ENCODE assay signal across 2 cellular contexts in the genomic region with DNA sequence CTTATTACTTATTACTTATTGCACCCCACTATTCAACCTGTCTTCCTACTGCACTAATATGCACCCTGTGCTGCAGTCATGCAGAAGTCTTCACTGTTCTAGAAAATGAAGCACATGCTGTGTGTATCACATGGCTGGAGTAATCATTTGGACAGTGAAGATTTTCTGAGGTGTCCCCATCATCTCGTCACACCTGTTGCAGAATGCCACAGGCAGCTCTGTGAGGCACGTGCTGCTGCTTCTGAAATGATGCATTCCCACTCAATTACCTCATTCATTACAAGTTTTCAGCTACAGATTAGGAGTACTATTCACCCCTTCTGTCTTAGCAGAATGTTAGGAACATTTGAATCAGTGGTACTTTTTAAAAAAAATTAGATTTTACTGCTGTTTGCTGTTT.
TF ChIP-seq lines count a peak whose summit lies in the region.

No MANE protein-coding gene starts in this region.

TF ChIP-seq in HEK293, 187 proteins besides CTCF, POLR2A, EP300 and RAD21 (continued from another document):
- TF ChIP-seq ZNF623 (tag by site-specific recombination; IDR thresholded peaks at IDR 0.05) (no peak), SCRT2 (tag by site-specific recombination; IDR thresholded peaks at IDR 0.05) (peak; percentile 95), SCRT1 (tag by site-specific recombination; IDR thresholded peaks at IDR 0.05; ENCODE audit: borderline replicate concordance) (peak; percentile 81), ZNF548 (tag by site-specific recombination; IDR thresholded peaks at IDR 0.05) (no peak), KLF9 (tag by site-specific recombination; IDR thresholded peaks at IDR 0.05; ENCODE audit: low read depth) (no peak), ZSCAN30 (tag by site-specific recombination; IDR thresholded peaks at IDR 0.05) (no peak), ZNF274 (IDR thresholded peaks at IDR 0.05; ENCODE audit: low read length) (no peak), ZNF274 (tag by site-specific recombination; IDR thresholded peaks at IDR 0.05; ENCODE audit: borderline replicate concordance) (no peak), ZNF24 (tag by site-specific recombination; IDR thresholded peaks at IDR 0.05) (no peak)
- TF ChIP-seq, protein P1, sequence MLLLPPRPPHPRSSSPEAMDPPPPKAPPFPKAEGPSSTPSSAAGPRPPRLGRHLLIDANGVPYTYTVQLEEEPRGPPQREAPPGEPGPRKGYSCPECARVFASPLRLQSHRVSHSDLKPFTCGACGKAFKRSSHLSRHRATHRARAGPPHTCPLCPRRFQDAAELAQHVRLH (tag by site-specific recombination; IDR thresholded peaks at IDR 0.05), result no peak
- TF ChIP-seq, protein P2, sequence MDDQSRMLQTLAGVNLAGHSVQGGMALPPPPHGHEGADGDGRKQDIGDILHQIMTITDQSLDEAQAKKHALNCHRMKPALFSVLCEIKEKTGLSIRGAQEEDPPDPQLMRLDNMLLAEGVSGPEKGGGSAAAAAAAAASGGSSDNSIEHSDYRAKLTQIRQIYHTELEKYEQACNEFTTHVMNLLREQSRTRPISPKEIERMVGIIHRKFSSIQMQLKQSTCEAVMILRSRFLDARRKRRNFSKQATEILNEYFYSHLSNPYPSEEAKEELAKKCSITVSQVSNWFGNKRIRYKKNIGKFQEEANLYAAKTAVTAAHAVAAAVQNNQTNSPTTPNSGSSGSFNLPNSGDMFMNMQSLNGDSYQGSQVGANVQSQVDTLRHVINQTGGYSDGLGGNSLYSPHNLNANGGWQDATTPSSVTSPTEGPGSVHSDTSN (CRISPR knock-in tag; IDR thresholded peaks at IDR 0.05), result no peak

TF ChIP-seq in SK-N-SH treated with all-trans-retinoic acid at 6 μM for 48 hours, 23 proteins besides CTCF, POLR2A, EP300 and RAD21 (continued from another document):
- TF ChIP-seq, protein P3, sequence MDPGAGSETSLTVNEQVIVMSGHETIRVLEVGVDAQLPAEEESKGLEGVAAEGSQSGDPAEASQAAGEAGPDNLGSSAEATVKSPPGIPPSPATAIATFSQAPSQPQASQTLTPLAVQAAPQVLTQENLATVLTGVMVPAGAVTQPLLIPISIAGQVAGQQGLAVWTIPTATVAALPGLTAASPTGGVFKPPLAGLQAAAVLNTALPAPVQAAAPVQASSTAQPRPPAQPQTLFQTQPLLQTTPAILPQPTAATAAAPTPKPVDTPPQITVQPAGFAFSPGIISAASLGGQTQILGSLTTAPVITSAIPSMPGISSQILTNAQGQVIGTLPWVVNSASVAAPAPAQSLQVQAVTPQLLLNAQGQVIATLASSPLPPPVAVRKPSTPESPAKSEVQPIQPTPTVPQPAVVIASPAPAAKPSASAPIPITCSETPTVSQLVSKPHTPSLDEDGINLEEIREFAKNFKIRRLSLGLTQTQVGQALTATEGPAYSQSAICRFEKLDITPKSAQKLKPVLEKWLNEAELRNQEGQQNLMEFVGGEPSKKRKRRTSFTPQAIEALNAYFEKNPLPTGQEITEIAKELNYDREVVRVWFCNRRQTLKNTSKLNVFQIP (CRISPR knock-in tag; IDR thresholded peaks at IDR 0.05; ENCODE audit: borderline replicate concordance, low read depth), result no peak
- no peak for TF ChIP-seq ZFP30 (CRISPR knock-in tag; IDR thresholded peaks at IDR 0.05)
- TF ChIP-seq, protein P4, sequence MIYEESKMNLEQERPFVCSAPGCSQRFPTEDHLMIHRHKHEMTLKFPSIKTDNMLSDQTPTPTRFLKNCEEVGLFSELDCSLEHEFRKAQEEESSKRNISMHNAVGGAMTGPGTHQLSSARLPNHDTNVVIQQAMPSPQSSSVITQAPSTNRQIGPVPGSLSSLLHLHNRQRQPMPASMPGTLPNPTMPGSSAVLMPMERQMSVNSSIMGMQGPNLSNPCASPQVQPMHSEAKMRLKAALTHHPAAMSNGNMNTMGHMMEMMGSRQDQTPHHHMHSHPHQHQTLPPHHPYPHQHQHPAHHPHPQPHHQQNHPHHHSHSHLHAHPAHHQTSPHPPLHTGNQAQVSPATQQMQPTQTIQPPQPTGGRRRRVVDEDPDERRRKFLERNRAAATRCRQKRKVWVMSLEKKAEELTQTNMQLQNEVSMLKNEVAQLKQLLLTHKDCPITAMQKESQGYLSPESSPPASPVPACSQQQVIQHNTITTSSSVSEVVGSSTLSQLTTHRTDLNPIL (CRISPR knock-in tag; IDR thresholded peaks at IDR 0.05; ENCODE audit: low read depth), result no peak
- TF ChIP-seq ZNF8 (CRISPR knock-in tag; IDR thresholded peaks at IDR 0.05), result no peak
- TF ChIP-seq, protein P5, sequence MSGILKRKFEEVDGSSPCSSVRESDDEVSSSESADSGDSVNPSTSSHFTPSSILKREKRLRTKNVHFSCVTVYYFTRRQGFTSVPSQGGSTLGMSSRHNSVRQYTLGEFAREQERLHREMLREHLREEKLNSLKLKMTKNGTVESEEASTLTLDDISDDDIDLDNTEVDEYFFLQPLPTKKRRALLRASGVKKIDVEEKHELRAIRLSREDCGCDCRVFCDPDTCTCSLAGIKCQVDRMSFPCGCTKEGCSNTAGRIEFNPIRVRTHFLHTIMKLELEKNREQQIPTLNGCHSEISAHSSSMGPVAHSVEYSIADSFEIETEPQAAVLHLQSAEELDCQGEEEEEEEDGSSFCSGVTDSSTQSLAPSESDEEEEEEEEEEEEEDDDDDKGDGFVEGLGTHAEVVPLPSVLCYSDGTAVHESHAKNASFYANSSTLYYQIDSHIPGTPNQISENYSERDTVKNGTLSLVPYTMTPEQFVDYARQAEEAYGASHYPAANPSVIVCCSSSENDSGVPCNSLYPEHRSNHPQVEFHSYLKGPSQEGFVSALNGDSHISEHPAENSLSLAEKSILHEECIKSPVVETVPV (CRISPR knock-in tag; IDR thresholded peaks at IDR 0.05), result no peak
